Comparison of ENCODE assay signal across 19 cellular contexts in genomic region chr17:81423698-81424071, GRCh38. TPM values are rescaled to one million over a fixed set of nuclear protein-coding genes. Genes with fewer than 3 reads are reported as not detected.
DNase-seq lines count a peak whose midpoint lies in the region; ATAC-seq, FAIRE-seq and TF ChIP-seq lines count a peak whose summit lies in the region.
"Had no signal": no experiment of that assay in that cellular context is flagged by ENCODE, and none has a peak within 500 bp of the region (broad histone marks: within the 10 kb centered on the region; RNA-seq: fewer than 3 reads in every experiment).

No MANE protein-coding gene starts in this region.

- H3K27me3 Mint-ChIP-seq in chondrocyte (ENCODE audit: low read depth) = no peaks in the 10 kb centered on the region
- H3K27me3 Mint-ChIP-seq in GM23338 (ENCODE audit: insufficient read depth, low read depth, poor library complexity) = peaks cover 5% of the 10 kb centered on the region

- H3F3A ChIP-seq in GM23338 (replicated peaks; ENCODE audit: low read depth) = no peaks in the 10 kb centered on the region

- H3K79me2 ChIP-seq in K562 (ENCODE audit: control insufficient read depth, insufficient read depth, low read length) (no peaks in the 10 kb centered on the region; the same call in 2 of the 3 replicates), Karpas-422 (ENCODE audit: low read length) (no peaks in the 10 kb centered on the region), GM23338 (replicated peaks; ENCODE audit: insufficient read depth) (no peaks in the 10 kb centered on the region)

- H3K4me3 Mint-ChIP-seq in chondrocyte (ENCODE audit: unreplicated experiment) (no peak overlapping the region), GM23338 (no peak overlapping the region)
- H3K4me3 Mint-ChIP-seq: activated CD8-positive, alpha-beta T cell treated with anti-CD3 and anti-CD28 coated beads for 36 hours; nephron had no signal

- H4K20me1 ChIP-seq in K562 (replicated peaks; ENCODE audit: control insufficient read depth, insufficient read depth, low read length) = no peaks in the 10 kb centered on the region
- H4K20me1 ChIP-seq in Karpas-422 (ENCODE audit: insufficient read depth, low read depth, low read length) = no peaks in the 10 kb centered on the region
- no peaks in the 10 kb centered on the region for H4K20me1 ChIP-seq in GM23338 (replicated peaks; ENCODE audit: insufficient read depth)

- TF ChIP-seq CTCF in K562 (IDR thresholded peaks at IDR 0.05 in 2 of 3, conservative IDR thresholded peaks at IDR 0.05 in 1 of 3; ENCODE audit: insufficient read depth in 2 of 3, low read depth in 1 of 3, low read length in 3 of 3) (no peak), lower lobe of right lung (IDR thresholded peaks at IDR 0.05) (no peak), chondrocyte (IDR thresholded peaks at IDR 0.05) (no peak), GM23338 (conservative IDR thresholded peaks at IDR 0.05; ENCODE audit: low read depth in 2 of 2) (no peak)

- H2AFZ ChIP-seq in K562 (ENCODE audit: low read depth, low read length) (no peak overlapping the region), Karpas-422 (ENCODE audit: low read length) (no peak overlapping the region), GM23338 (no peak overlapping the region)

- H3K27ac Mint-ChIP-seq in chondrocyte (ENCODE audit: unreplicated experiment) (no peak overlapping the region), GM23338 (no peak overlapping the region)
- H3K27ac Mint-ChIP-seq: activated CD8-positive, alpha-beta T cell treated with anti-CD3 and anti-CD28 coated beads for 36 hours; activated T-helper 2 cell treated with anti-CD3 and anti-CD28 coated beads, Interferon-gamma antibody, Interleukin-2, Interleukin-4, amounts not matched to agents 10 μg/mL and 5 μg/mL and 100 μg/mL, durations not matched to agents 14 hours and 24 hours and 36 hours; nephron had no signal

- no TSS peak for BruUV-seq in K562 (replicated peaks; lab: Mats Ljungman, UMichigan)

- POLR2A ChIA-PET in K562 (lab: Yijun Ruan, JAX) = no interaction called here

- H3K36me3 ChIP-seq in HUES48 (ENCODE audit: control insufficient read depth, insufficient read depth, low read length) = no peaks in the 10 kb centered on the region
- H3K36me3 ChIP-seq in K562 (ENCODE audit: control insufficient read depth, insufficient read depth, low read length) = no peaks in the 10 kb centered on the region; the same call in 2 of the 3 replicates
- H3K36me3 ChIP-seq in lower lobe of right lung = no peaks in the 10 kb centered on the region
- no peaks in the 10 kb centered on the region for H3K36me3 ChIP-seq in subcutaneous abdominal adipose tissue (ENCODE audit: control insufficient read depth in 5 of 5, insufficient read depth in 5 of 5, low read length in 5 of 5)
- no peaks in the 10 kb centered on the region for H3K36me3 ChIP-seq in Karpas-422 (ENCODE audit: insufficient read depth, low read length)
- no peaks in the 10 kb centered on the region for H3K36me3 ChIP-seq in GM23338 (ENCODE audit: insufficient read depth)

- no peak for DNase-seq in K562 (ENCODE audit: extremely low read depth in 1 of 4, low spot score in 3 of 4)
- no peak for DNase-seq in lower lobe of right lung
- no peak for DNase-seq in Karpas-422
- DNase-seq in chondrocyte (ENCODE audit: low spot score) = no peak
- DNase-seq in GM23338 (ENCODE audit: low spot score) = no peak
- DNase-seq: activated CD8-positive, alpha-beta T cell treated with anti-CD3 and anti-CD28 coated beads for 36 hours; foreskin melanocyte; NCI-H187 treated with DMSO at 0.1 percent for 48 hours; stimulated activated CD4-positive, alpha-beta T cell treated with anti-CD3 and anti-CD28 coated beads, Interleukin-12 subunit alpha, Interleukin-12 subunit beta, amount 100 ng/mL, for 4 hours had no signal

- H3K4me3 ChIP-seq in HUES48 (ENCODE audit: low read depth, low read length) = no peak overlapping the region
- H3K4me3 ChIP-seq in K562 = no peak overlapping the region
- H3K4me3 ChIP-seq in lower lobe of right lung = no peak overlapping the region
- peak overlapping the region in 1 of 5 donors; percentile 11 for H3K4me3 ChIP-seq in subcutaneous abdominal adipose tissue (ENCODE audit: low read depth in 1 of 5, low read length in 5 of 5)
- H3K4me3 ChIP-seq in Karpas-422 (ENCODE audit: low read length) = no peak overlapping the region
- H3K4me3 ChIP-seq in GM23338 = no peak overlapping the region
- H3K4me3 ChIP-seq: dorsolateral prefrontal cortex had no signal

- no peak overlapping the region for H3K4me2 ChIP-seq in K562 (ENCODE audit: insufficient read depth, low read length)
- no peak overlapping the region for H3K4me2 ChIP-seq in Karpas-422 (ENCODE audit: low read depth, low read length, poor library complexity, severe bottlenecking)
- H3K4me2 ChIP-seq in GM23338 = no peak overlapping the region
- H3K4me2 ChIP-seq: KMS-11 had no signal

- H3K9me3 Mint-ChIP-seq in chondrocyte (ENCODE audit: low read depth) (no peaks in the 10 kb centered on the region), GM23338 (no peaks in the 10 kb centered on the region)
- H3K9me3 Mint-ChIP-seq: activated CD8-positive, alpha-beta T cell treated with anti-CD3 and anti-CD28 coated beads for 36 hours; activated T-helper 2 cell treated with anti-CD3 and anti-CD28 coated beads, Interferon-gamma antibody, Interleukin-2, Interleukin-4, amounts not matched to agents 10 μg/mL and 5 μg/mL and 100 μg/mL, durations not matched to agents 14 hours and 24 hours and 36 hours; nephron had no signal

- intact Hi-C loops in K562 (cut with micrococcal nuclease) = no loop called here
- intact Hi-C loops in lower lobe of right lung (cut with DNase I) = no loop called here

- no peak overlapping the region for H3K9ac ChIP-seq in HUES48 (ENCODE audit: low read depth, low read length)
- H3K9ac ChIP-seq in K562 (ENCODE audit: insufficient read depth in 1 of 2, low read depth in 2 of 2, low read length in 2 of 2) = no peak overlapping the region
- peak overlapping the region in 2 of 5 donors; percentile 25 to 48 for H3K9ac ChIP-seq in subcutaneous abdominal adipose tissue (ENCODE audit: low read length in 5 of 5)
- no peak overlapping the region for H3K9ac ChIP-seq in Karpas-422 (ENCODE audit: low read length)
- H3K9ac ChIP-seq: KMS-11 had no signal

- CTCF ChIA-PET in K562 (lab: Yijun Ruan, JAX; ENCODE audit: low intra/inter-chr PET ratio) = no interaction called here

- TF ChIP-seq RAD21 in K562 (CRISPR knock-in tag; conservative IDR thresholded peaks at IDR 0.05 in 1 of 2, IDR thresholded peaks at IDR 0.05 in 1 of 2) = no peak

- H3K9me1 ChIP-seq in K562 (ENCODE audit: control insufficient read depth, insufficient read depth, low read length) = no peaks in the 10 kb centered on the region

- WGBS in K562 (ENCODE audit: insufficient coverage, low coverage, missing lambda C conversion rate) = 80% methylated on average over 6 of the region's 16 CpGs

- TF ChIP-seq POLR2A in K562 (conservative IDR thresholded peaks at IDR 0.05) = no peak

- in situ Hi-C loops in K562 (cut with MboI) = no loop called here

- no peaks in the 10 kb centered on the region for H3K9me3 ChIP-seq in HUES48 (ENCODE audit: control insufficient read depth, insufficient read depth, low read length)
- peaks cover 11% of the 10 kb centered on the region for H3K9me3 ChIP-seq in K562 (replicated peaks; ENCODE audit: control insufficient read depth, insufficient read depth, low read depth, low read length)
- H3K9me3 ChIP-seq in lower lobe of right lung = no peaks in the 10 kb centered on the region
- H3K9me3 ChIP-seq in subcutaneous abdominal adipose tissue (ENCODE audit: control insufficient read depth in 5 of 5, low read length in 5 of 5) = no peaks in the 10 kb centered on the region
- H3K9me3 ChIP-seq in Karpas-422 (ENCODE audit: low read length) = peaks cover 9% of the 10 kb centered on the region; the same call in 1 of the 2 replicates

- FAIRE-seq in K562 (lab: Jason Lieb, UNC) = no peak
- FAIRE-seq: GM12891, kidney, TTC549 had no signal

- no peaks in the 10 kb centered on the region for H3K4me1 ChIP-seq in HUES48 (ENCODE audit: control insufficient read depth, insufficient read depth, low read length)
- peaks cover 2 to 72% of the 10 kb centered on the region in 2 experiments; a peak in 4 of 5 replicates for H3K4me1 ChIP-seq in K562 (replicated peaks in 1 of 2; ENCODE audit: control insufficient read depth in 2 of 2, insufficient read depth in 2 of 2, low read length in 2 of 2)
- H3K4me1 ChIP-seq in lower lobe of right lung = peaks cover 76% of the 10 kb centered on the region
- H3K4me1 ChIP-seq in subcutaneous abdominal adipose tissue (ENCODE audit: control insufficient read depth in 5 of 5, insufficient read depth in 5 of 5, low read length in 5 of 5) = peaks cover 20 to 73% (median 63%) of the 10 kb centered on the region in 5 donors
- no peaks in the 10 kb centered on the region for H3K4me1 ChIP-seq in Karpas-422 (ENCODE audit: low read length)
- no peaks in the 10 kb centered on the region for H3K4me1 ChIP-seq in GM23338 (ENCODE audit: insufficient read depth)

- no peaks in the 10 kb centered on the region for H3K27me3 ChIP-seq in HUES48 (ENCODE audit: control insufficient read depth, insufficient read depth, low read length)
- no peaks in the 10 kb centered on the region for H3K27me3 ChIP-seq in K562 (ENCODE audit: control insufficient read depth in 2 of 2, insufficient read depth in 2 of 2, low read length in 2 of 2)
- H3K27me3 ChIP-seq in lower lobe of right lung (ENCODE audit: low read depth) = peaks cover 10% of the 10 kb centered on the region
- peaks cover 0 to 6% (median 0%) of the 10 kb centered on the region in 5 donors for H3K27me3 ChIP-seq in subcutaneous abdominal adipose tissue (ENCODE audit: control insufficient read depth in 5 of 5, insufficient read depth in 4 of 5, low read length in 5 of 5)
- H3K27me3 ChIP-seq in Karpas-422 (ENCODE audit: low read length) = no peaks in the 10 kb centered on the region
- H3K27me3 ChIP-seq in GM23338 (ENCODE audit: insufficient read depth) = no peaks in the 10 kb centered on the region
- H3K27me3 ChIP-seq: dorsolateral prefrontal cortex had no signal

- H3K4me1 Mint-ChIP-seq in chondrocyte (ENCODE audit: low read depth) (peaks cover 57% of the 10 kb centered on the region), GM23338 (no peaks in the 10 kb centered on the region)

- TF ChIP-seq EP300 in K562 (IDR thresholded peaks at IDR 0.05; ENCODE audit: low read length) = no peak

- no peaks in the 10 kb centered on the region for H3K36me3 Mint-ChIP-seq in chondrocyte (ENCODE audit: low read depth)
- H3K36me3 Mint-ChIP-seq in GM23338 (ENCODE audit: low read depth) = no peaks in the 10 kb centered on the region

- no peak for ATAC-seq in K562
- no peak for ATAC-seq in lower lobe of right lung
- ATAC-seq in GM19452 (IDR thresholded peaks at IDR 0.05; ENCODE audit: unreplicated experiment) = no peak
- no peak for ATAC-seq in GM23338
- ATAC-seq: activated CD8-positive, alpha-beta T cell treated with anti-CD3 and anti-CD28 coated beads for 36 hours had no signal

- no peaks in the 10 kb centered on the region for H3K9me2 ChIP-seq in Karpas-422 (replicated peaks; ENCODE audit: insufficient read depth, low read length)
- H3K9me2 ChIP-seq in GM23338 (ENCODE audit: insufficient read depth) = no peaks in the 10 kb centered on the region

- H3K27ac ChIP-seq in HUES48 (ENCODE audit: low read depth, low read length) (peak overlapping the region; percentile 64), K562 (ENCODE audit: extremely low read depth, low read depth, low read length) (0 out of 3 replicates have a peak overlapping the region, but pooled peaks have one; percentile 36), lower lobe of right lung (peak overlapping the region; percentile 69), subcutaneous abdominal adipose tissue (ENCODE audit: low read depth, low read length) (peak overlapping the region; percentile 91), Karpas-422 (ENCODE audit: low read length) (no peak overlapping the region), GM23338 (ENCODE audit: low read depth) (no peak overlapping the region)
- H3K27ac ChIP-seq: KMS-11 had no signal

RNA-seq across cellular contexts. Expression of gene BAHCC1, which starts 28.4 kb away (rescaled TPM):
- 32.5 and 87.9 TPM in 2 replicates for total RNA-seq in K562 (2011; cell fraction: chromatin; rRNA removed; ENCODE audit: low replicate concordance)
- total RNA-seq in K562 (2011; cell fraction: nucleolus; rRNA removed) = 48.6 and 57.5 TPM in 2 replicates
- 39.0 and 40.6 TPM in 2 replicates for total RNA-seq in K562 (2011; cell fraction: nucleoplasm; rRNA removed)
- total RNA-seq in K562 (2014; rRNA removed) = 11.1 and 13.9 TPM in 2 replicates
- 2.1 and 2.6 TPM in 2 replicates for total RNA-seq in K562 (2014; rRNA removed; fragmentation: Illumina TruSeq; extraction: Trizol)
- 5.0 and 6.5 TPM in 2 replicates for total RNA-seq in K562 (2015; rRNA removed; fragmentation: Illumina TruSeq; extraction: Trizol)
- 20.8 and 26.9 TPM in 2 replicates for total RNA-seq in K562 (2021)
- 4.4 and 11.8 TPM in 2 replicates for polyA plus RNA-seq in K562 (2011; rRNA removed)
- polyA plus RNA-seq in K562 (2011; cell fraction: cytosol; rRNA removed) = 8.6 and 8.8 TPM in 2 replicates
- polyA plus RNA-seq in K562 (2011; cell fraction: nucleus; rRNA removed) = 112 and 139 TPM in 2 replicates
- polyA plus RNA-seq in K562 (2012) = 14.4 and 22.5 TPM in 2 replicates
- polyA plus RNA-seq in K562 (2014; fragmentation: Illumina TruSeq; extraction: Trizol) = 5.5 and 6.8 TPM in 2 replicates
- under 1 TPM; 0.14 to 0.24 TPM for polyA plus RNA-seq in K562 (2014; fragmentation: Nextera tagmentation; extraction: Ambion mirVana)
- polyA plus RNA-seq in K562 (2014; rRNA removed) = 17.2 and 23.3 TPM in 2 replicates
- polyA minus RNA-seq in K562 (2011; rRNA and poly(A)+ RNA removed) = 0.72 and 2.7 TPM in 2 replicates
- 6.8 and 8.7 TPM in 2 replicates for polyA minus RNA-seq in K562 (2011; cell fraction: cytosol; rRNA and poly(A)+ RNA removed)
- polyA minus RNA-seq in K562 (2011; cell fraction: nucleus; rRNA and poly(A)+ RNA removed) = 12.7 and 15.3 TPM in 2 replicates
- total RNA-seq in lower lobe of right lung = 19.9 TPM
- total RNA-seq in Karpas-422 (2014; rRNA removed; shearing (Covaris generic); ENCODE audit: low replicate concordance) = not detected in 2 replicates
- total RNA-seq in chondrocyte = 20.6 to 32.3 TPM (median 22.7 TPM) in 3 replicates
- total RNA-seq in GM23338 (2014; rRNA removed; shearing (Covaris generic)) = 1.1 and 1.8 TPM in 2 replicates
- 0.17 and 0.24 TPM in 2 replicates for polyA plus RNA-seq in GM23338 (2016; fragmentation: Nextera tagmentation; extraction: Ambion mirVana)

Comparison
In these comparisons a context has a peak if more than half of its experiments do, and no peak if none do; other contexts are left out.
1. H3K27ac ChIP-seq: peak in HUES48 (single experiment), K562 (single experiment), lower lobe of right lung (single experiment) and subcutaneous abdominal adipose tissue (single experiment); none in Karpas-422 (single experiment) and GM23338 (single experiment).